Comparison of ENCODE assay signal across 8 cellular contexts in genomic region chr1:85258536-85259117, GRCh38.
DNase-seq lines count a peak whose midpoint lies in the region; ATAC-seq and TF ChIP-seq lines count a peak whose summit lies in the region.

No MANE protein-coding gene starts in this region.

- no peaks in the 10 kb centered on the region for H3K27me3 ChIP-seq in SU-DHL-6 (ENCODE audit: low read length)

- H3K27ac ChIP-seq in SU-DHL-6 (ENCODE audit: low read depth, low read length), result no peak overlapping the region

- peak in 1 of 2 donors; percentile 38 for DNase-seq in foreskin fibroblast
- DNase-seq in skeletal muscle cell (ENCODE audit: low read depth), result no peak
- DNase-seq in NCI-H128 (lab: John Stamatoyannopoulos, UW; ENCODE audit: unreplicated experiment), result no peak
- no peak for DNase-seq in NCI-H1930 (lab: John Stamatoyannopoulos, UW)

- H2AFZ ChIP-seq in SU-DHL-6 (ENCODE audit: low read depth, low read length, severe bottlenecking), result no peak overlapping the region

- peak overlapping the region; percentile 92 for H3K4me2 ChIP-seq in SU-DHL-6 (ENCODE audit: low read depth, low read length, poor library complexity, severe bottlenecking)

- peaks cover 9% of the 10 kb centered on the region; the same call in 1 of the 2 replicates for H3F3A ChIP-seq in SU-DHL-6 (ENCODE audit: insufficient read depth)

- H3K36me3 ChIP-seq in SU-DHL-6 (ENCODE audit: low read length), result peaks cover 26% of the 10 kb centered on the region; the same call in 1 of the 2 replicates

- H4K20me1 ChIP-seq in SU-DHL-6 (ENCODE audit: low read depth, low read length), result peaks cover 7% of the 10 kb centered on the region

- H3K79me2 ChIP-seq in SU-DHL-6 (ENCODE audit: insufficient read depth, low read length), result peaks cover 31% of the 10 kb centered on the region

- TF ChIP-seq CTCF in GM12875 (IDR thresholded peaks at IDR 0.05; ENCODE audit: borderline replicate concordance, insufficient read depth, low read depth, low read length) (no peak), SU-DHL-6 (IDR thresholded peaks at IDR 0.05; ENCODE audit: insufficient read depth, low read length, poor library complexity, severe bottlenecking) (no peak), foreskin fibroblast (IDR thresholded peaks at IDR 0.05; ENCODE audit: low read depth, low read length) (no peak)

- H3K9ac ChIP-seq in SU-DHL-6 (ENCODE audit: low read length), result peak overlapping the region; percentile 85

- H3K9me3 ChIP-seq in SU-DHL-6 (ENCODE audit: insufficient read depth, low read length), result no peaks in the 10 kb centered on the region

- H3K4me3 ChIP-seq in GM12875 (ENCODE audit: low read depth, low read length), result peak overlapping the region; percentile 94
- H3K4me3 ChIP-seq in SU-DHL-6 (ENCODE audit: insufficient read depth, low read length, poor library complexity, severe bottlenecking), result peak overlapping the region; percentile 92
- peak overlapping the region; percentile 84 to 88 for H3K4me3 ChIP-seq in foreskin fibroblast (ENCODE audit: low read depth in 1 of 2, low read length in 2 of 2)
- H3K4me3 ChIP-seq in skeletal muscle cell (ENCODE audit: low read depth, low read length), result peak overlapping the region; percentile 94

- no peaks in the 10 kb centered on the region for H3K9me2 ChIP-seq in SU-DHL-6 (replicated peaks; ENCODE audit: insufficient read depth, low read length)

- ATAC-seq in GM18867 (IDR thresholded peaks at IDR 0.05; ENCODE audit: unreplicated experiment) (no peak), HG03571 (IDR thresholded peaks at IDR 0.05; ENCODE audit: unreplicated experiment) (no peak)
